Comparison of ENCODE assay signal across 9 cellular contexts in genomic region chr2:157438907-157439791, GRCh38. TPM values are rescaled to one million over a fixed set of nuclear protein-coding genes. Genes with fewer than 3 reads are reported as not detected.
DNase-seq lines count a peak whose midpoint lies in the region; ATAC-seq and TF ChIP-seq lines count a peak whose summit lies in the region.
"Had no signal": no experiment of that assay in that cellular context is flagged by ENCODE, and none has a peak within 500 bp of the region (broad histone marks: within the 10 kb centered on the region; RNA-seq: fewer than 3 reads in every experiment).

No MANE protein-coding gene starts in this region.

- ATAC-seq in HG03280 (IDR thresholded peaks at IDR 0.05; ENCODE audit: unreplicated experiment) (peak; percentile 9), activated B cell treated with CpG ODN at 0.5 μM for 24 hours (ENCODE audit: low read depth) (peak; percentile 16), GM18519 (IDR thresholded peaks at IDR 0.05; ENCODE audit: low FRiP score, unreplicated experiment) (no peak)

- peak overlapping the region; percentile 92 for H3K4me3 Mint-ChIP-seq in activated T-cell treated with anti-CD3 and anti-CD28 coated beads, Interleukin-2, amount 50 U/mL, for 24 hours
- H3K4me3 Mint-ChIP-seq in activated B cell treated with CpG ODN at 0.5 μM for 24 hours, result peak overlapping the region; percentile 95
- peak overlapping the region in 2 of 3 experiments; percentile 5 to 37 for H3K4me3 Mint-ChIP-seq in nephron

- CTCF ChIA-PET in activated B cell treated with CpG ODN at 0.5 μM for 24 hours (lab: Charles Lee), result interaction anchor here (0.7 to 5.8 kb wide), 7 partner anchors 14 to 158 kb away, joined by 3 to 36 read pairs (median 3); partner anchors contain the start of gene ERMN

- TF ChIP-seq CTCF in activated B cell treated with CpG ODN at 0.5 μM for 24 hours (IDR thresholded peaks at IDR 0.05), result no peak
- no peak for TF ChIP-seq CTCF in nephron (IDR thresholded peaks at IDR 0.05; ENCODE audit: unreplicated experiment in 3 of 3)

- intact Hi-C loops in activated B cell treated with CpG ODN at 0.5 μM for 24 hours (cut with micrococcal nuclease), result loop anchor here (1.0 to 2.0 kb wide), 4 partner anchors 8 to 54 kb away; no protein-coding TSS in a partner anchor

- peak; percentile 51 for DNase-seq in activated T-cell treated with anti-CD3 and anti-CD28 coated beads, Interleukin-2, amount 50 U/mL, for 24 hours
- no peak for DNase-seq in activated T-cell treated with anti-CD3 and anti-CD28 coated beads, Interleukin-2, amount 50 U/mL, for 1 hour
- DNase-seq in activated B cell treated with CpG ODN at 0.5 μM for 24 hours (no peak), DMS153 (lab: John Stamatoyannopoulos, UW) (no peak), substantia nigra (lab: John Stamatoyannopoulos, UW) (no peak)

- POLR2A ChIA-PET in activated B cell treated with CpG ODN at 0.5 μM for 24 hours (lab: Charles Lee), result interaction anchor here (0.6 to 8.4 kb wide), 11 partner anchors 8 to 112 kb away, joined by 3 to 201 read pairs (median 6); no protein-coding TSS in a partner anchor

- no peak overlapping the region for H3K27ac ChIP-seq in substantia nigra (ENCODE audit: low read depth, low read length, poor library complexity, severe bottlenecking)
- H3K27ac ChIP-seq: BLaER1 had no signal

- H3K36me3 Mint-ChIP-seq in activated T-cell treated with anti-CD3 and anti-CD28 coated beads, Interleukin-2, amount 50 U/mL, for 24 hours (ENCODE audit: low read depth), result peaks cover 98% of the 10 kb centered on the region
- H3K36me3 Mint-ChIP-seq in activated B cell treated with CpG ODN at 0.5 μM for 24 hours (ENCODE audit: low read depth), result peaks cover 86% of the 10 kb centered on the region
- no peaks in the 10 kb centered on the region for H3K36me3 Mint-ChIP-seq in nephron (ENCODE audit: low read depth)

- peak overlapping the region; percentile 97 for H3K27ac Mint-ChIP-seq in activated T-cell treated with anti-CD3 and anti-CD28 coated beads, Interleukin-2, amount 50 U/mL, for 24 hours
- H3K27ac Mint-ChIP-seq in activated B cell treated with CpG ODN at 0.5 μM for 24 hours, result peak overlapping the region; percentile 96
- peak overlapping the region; percentile 77 to 92 (median 81) for H3K27ac Mint-ChIP-seq in nephron

- peaks cover 21% of the 10 kb centered on the region for H3K4me1 Mint-ChIP-seq in activated T-cell treated with anti-CD3 and anti-CD28 coated beads, Interleukin-2, amount 50 U/mL, for 24 hours (ENCODE audit: low read depth)
- H3K4me1 Mint-ChIP-seq in activated B cell treated with CpG ODN at 0.5 μM for 24 hours, result peaks cover 74% of the 10 kb centered on the region
- peaks cover 59% of the 10 kb centered on the region for H3K4me1 Mint-ChIP-seq in nephron

- no peaks in the 10 kb centered on the region for H3K27me3 Mint-ChIP-seq in activated T-cell treated with anti-CD3 and anti-CD28 coated beads, Interleukin-2, amount 50 U/mL, for 24 hours
- H3K27me3 Mint-ChIP-seq in activated B cell treated with CpG ODN at 0.5 μM for 24 hours (no peaks in the 10 kb centered on the region), nephron (ENCODE audit: low read depth) (peaks cover 4% of the 10 kb centered on the region)

- H3K9me3 Mint-ChIP-seq in activated T-cell treated with anti-CD3 and anti-CD28 coated beads, Interleukin-2, amount 50 U/mL, for 24 hours, result no peaks in the 10 kb centered on the region
- H3K9me3 Mint-ChIP-seq in activated B cell treated with CpG ODN at 0.5 μM for 24 hours (no peaks in the 10 kb centered on the region), nephron (no peaks in the 10 kb centered on the region)

RNA-seq across cellular contexts. Expression of gene CYTIP, which starts 4.7 kb away (rescaled TPM):
- total RNA-seq in activated B cell treated with CpG ODN at 0.5 μM for 24 hours, result 129 and 130 TPM in 2 replicates

Comparison
In these comparisons a context has a peak if more than half of its experiments do, and no peak if none do; other contexts are left out.
1. H3K4me3 Mint-ChIP-seq: peak in every context shown above with its lines; median percentile 95 in activated B cell treated with CpG ODN at 0.5 μM for 24 hours; 92 in activated T-cell treated with anti-CD3 and anti-CD28 coated beads, Interleukin-2, amount 50 U/mL, for 24 hours; 21 in nephron.